ENCODE assay signal across 8 cellular contexts in genomic region chr3:44554626-44555592, GRCh38. TPM values are rescaled to one million over a fixed set of nuclear protein-coding genes. Genes with fewer than 3 reads are reported as not detected.
DNase-seq lines count a peak whose midpoint lies in the region; ATAC-seq and TF ChIP-seq lines count a peak whose summit lies in the region.

Gene ZKSCAN7, plus strand, starts transcription at chr3:44555193. Its CDS starts 1,855 bp downstream, at chr3:44557048.

- H4K20me1 ChIP-seq in Karpas-422 (ENCODE audit: insufficient read depth, low read depth, low read length): no peaks in the 10 kb centered on the region

- H3K9me3 ChIP-seq in BE2C: no peaks in the 10 kb centered on the region
- H3K9me3 ChIP-seq in Karpas-422 (ENCODE audit: low read length): peaks cover 4% of the 10 kb centered on the region; the same call in 1 of the 2 replicates

- peaks cover 18% of the 10 kb centered on the region for H3K27me3 Mint-ChIP-seq in dendritic cell treated with granulocyte-macrophage colony-stimulating factor and Interleukin-4, amounts not matched to agents 40 ng/mL and 50 ng/mL, for 4 days

- TF ChIP-seq CTCF in BE2C (IDR thresholded peaks at IDR 0.05; ENCODE audit: low read depth, low read length): no peak

- H3K9me3 Mint-ChIP-seq in dendritic cell treated with granulocyte-macrophage colony-stimulating factor and Interleukin-4, amounts not matched to agents 40 ng/mL and 50 ng/mL, for 4 days: peaks cover 41% of the 10 kb centered on the region

- peak within 1 kb of the TSS; percentile 61 for H3K4me3 ChIP-seq in BE2C (ENCODE audit: low read depth, low read length)
- H3K4me3 ChIP-seq in Karpas-422 (ENCODE audit: low read length): peak within 1 kb of the TSS; percentile 80

- no peaks in the 10 kb centered on the region for H3K9me2 ChIP-seq in Karpas-422 (replicated peaks; ENCODE audit: insufficient read depth, low read length)

- peak; percentile 62 for DNase-seq in BE2C
- peak; percentile 85 for DNase-seq in Karpas-422
- peak; percentile 26 to 42 for DNase-seq in activated CD4-positive, alpha-beta T cell treated with anti-CD3 and anti-CD28 coated beads, Interleukin-2, amount 50 U/mL, for 24 hours (ENCODE audit: low read depth in 1 of 2, low spot score in 1 of 2)
- peak; percentile 69 for DNase-seq in left lobe of liver (ENCODE audit: low spot score)
- peak; percentile 59 to 64 for DNase-seq in stimulated activated CD4-positive, alpha-beta T cell treated with anti-CD3 and anti-CD28 coated beads, Interleukin-2, amount 100 ng/mL, for 24 hours

- H3K4me1 ChIP-seq in BE2C: no peaks in the 10 kb centered on the region
- peaks cover 19% of the 10 kb centered on the region for H3K4me1 ChIP-seq in Karpas-422 (ENCODE audit: low read length)

- intact Hi-C loops in dendritic cell treated with granulocyte-macrophage colony-stimulating factor and Interleukin-4, amounts not matched to agents 40 ng/mL and 50 ng/mL, for 4 days (cut with micrococcal nuclease): loop anchor here (2.0 kb wide), 1 partner anchor 78 kb away; the partner anchor contains the start of gene ZNF445

- H3K27ac Mint-ChIP-seq in dendritic cell treated with granulocyte-macrophage colony-stimulating factor and Interleukin-4, amounts not matched to agents 40 ng/mL and 50 ng/mL, for 4 days: peak within 1 kb of the TSS; percentile 81

- peak within 1 kb of the TSS; percentile 95 for H2AFZ ChIP-seq in Karpas-422 (ENCODE audit: low read length)

- peaks cover 32% of the 10 kb centered on the region for H3K36me3 Mint-ChIP-seq in dendritic cell treated with granulocyte-macrophage colony-stimulating factor and Interleukin-4, amounts not matched to agents 40 ng/mL and 50 ng/mL, for 4 days (ENCODE audit: low read depth)

- peak within 1 kb of the TSS; percentile 76 for H3K9ac ChIP-seq in Karpas-422 (ENCODE audit: low read length)

- peaks cover 12% of the 10 kb centered on the region for H3K4me1 Mint-ChIP-seq in dendritic cell treated with granulocyte-macrophage colony-stimulating factor and Interleukin-4, amounts not matched to agents 40 ng/mL and 50 ng/mL, for 4 days (ENCODE audit: low read depth)

- peak within 1 kb of the TSS; percentile 74 for H3K4me2 ChIP-seq in Karpas-422 (ENCODE audit: low read depth, low read length, poor library complexity, severe bottlenecking)

- peak within 1 kb of the TSS; percentile 86 for H3K4me3 Mint-ChIP-seq in dendritic cell treated with granulocyte-macrophage colony-stimulating factor and Interleukin-4, amounts not matched to agents 40 ng/mL and 50 ng/mL, for 4 days

- H3K27me3 ChIP-seq in BE2C: no peaks in the 10 kb centered on the region
- no peaks in the 10 kb centered on the region for H3K27me3 ChIP-seq in Karpas-422 (ENCODE audit: low read length)

- no peaks in the 10 kb centered on the region; the same call in 1 of the 2 replicates for H3K36me3 ChIP-seq in BE2C
- H3K36me3 ChIP-seq in Karpas-422 (ENCODE audit: insufficient read depth, low read length): peaks cover 21% of the 10 kb centered on the region

- ATAC-seq in GM19395 (IDR thresholded peaks at IDR 0.05; ENCODE audit: unreplicated experiment) (peak; percentile 84), left lobe of liver (peak; percentile 92), HG03457 (IDR thresholded peaks at IDR 0.05; ENCODE audit: unreplicated experiment) (no peak)

- no peak within 1 kb of the TSS for H3K27ac ChIP-seq in Karpas-422 (ENCODE audit: low read length)

- peaks cover 26% of the 10 kb centered on the region for H3K79me2 ChIP-seq in Karpas-422 (ENCODE audit: low read length)

RNA-seq across cellular contexts. Expression of gene ZKSCAN7, which starts in this region (rescaled TPM):
- polyA plus RNA-seq in BE2C (2012; ENCODE audit: insufficient read depth, insufficient read length, low read depth): 2.8 TPM
- total RNA-seq in Karpas-422 (2014; rRNA removed; shearing (Covaris generic); ENCODE audit: low replicate concordance): 7.3 and 13.7 TPM in 2 replicates
- 2.2 TPM for total RNA-seq in left lobe of liver

Comparison
In these comparisons a context has a peak if more than half of its experiments do, and no peak if none do; other contexts are left out.
1. DNase-seq: peak in every context shown above with its lines; median percentile 85 in Karpas-422; 69 in left lobe of liver; 62 in BE2C; 62 in stimulated activated CD4-positive, alpha-beta T cell treated with anti-CD3 and anti-CD28 coated beads, Interleukin-2, amount 100 ng/mL, for 24 hours; 34 in activated CD4-positive, alpha-beta T cell treated with anti-CD3 and anti-CD28 coated beads, Interleukin-2, amount 50 U/mL, for 24 hours.